In genomic region chr11:34359548-34359891, GRCh38 we compare ENCODE assay signal across 9 cellular contexts. TPM values are rescaled to one million over a fixed set of nuclear protein-coding genes. Genes with fewer than 3 reads are reported as not detected.
DNase-seq lines count a peak whose midpoint lies in the region; ATAC-seq and TF ChIP-seq lines count a peak whose summit lies in the region.
"Had no signal": no experiment of that assay in that cellular context is flagged by ENCODE, and none has a peak within 500 bp of the region (broad histone marks: within the 10 kb centered on the region; RNA-seq: fewer than 3 reads in every experiment).

No MANE protein-coding gene starts in this region.

- no peaks in the 10 kb centered on the region for H3K36me3 Mint-ChIP-seq in activated T-cell treated with anti-CD3 and anti-CD28 coated beads, Interleukin-2, amount 50 U/mL, for 4 hours (ENCODE audit: insufficient read depth)
- H3K36me3 Mint-ChIP-seq in WTC11: no peaks in the 10 kb centered on the region
- H3K36me3 Mint-ChIP-seq in immature natural killer cell: no peaks in the 10 kb centered on the region

- H3K27me3 Mint-ChIP-seq in activated T-cell treated with anti-CD3 and anti-CD28 coated beads, Interleukin-2, amount 50 U/mL, for 4 hours (ENCODE audit: low read depth): peaks cover 36% of the 10 kb centered on the region
- peaks cover 37% of the 10 kb centered on the region for H3K27me3 Mint-ChIP-seq in WTC11 (ENCODE audit: low read depth)
- H3K27me3 Mint-ChIP-seq in immature natural killer cell (ENCODE audit: low read depth in 3 of 3): peaks cover 12 to 30% (median 26%) of the 10 kb centered on the region in 3 donors

- CTCF ChIA-PET in WTC11 (lab: Charles Lee): no interaction called here

- peak overlapping the region in 1 of 2 donors; percentile 70 for H3K27ac ChIP-seq in thoracic aorta
- H3K27ac ChIP-seq: SJSA1 had no signal

- no peaks in the 10 kb centered on the region for H3K36me3 ChIP-seq in thoracic aorta
- H3K36me3 ChIP-seq: SJSA1 had no signal

- H3K27ac Mint-ChIP-seq in WTC11 (no peak overlapping the region), immature natural killer cell (peak overlapping the region in 1 of 6 donors; percentile 18)

- TF ChIP-seq CTCF in WTC11 (IDR thresholded peaks at IDR 0.05) (peak; percentile 10; the same call in 1 of the 2 replicates), thoracic aorta (IDR thresholded peaks at IDR 0.05) (peak; percentile 17)

- no peaks in the 10 kb centered on the region for H3K27me3 ChIP-seq in thoracic aorta (replicated peaks; ENCODE audit: insufficient read depth)

- H3K4me3 Mint-ChIP-seq in activated T-cell treated with anti-CD3 and anti-CD28 coated beads, Interleukin-2, amount 50 U/mL, for 4 hours: peak overlapping the region; percentile 87
- H3K4me3 Mint-ChIP-seq in WTC11: peak overlapping the region; percentile 85
- peak overlapping the region; percentile 85 to 92 (median 89) for H3K4me3 Mint-ChIP-seq in immature natural killer cell

- DNase-seq in activated T-cell treated with anti-CD3 and anti-CD28 coated beads, Interleukin-2, amount 50 U/mL, for 4 hours: peak; percentile 20
- no peak for DNase-seq in activated T-cell treated with anti-CD3 and anti-CD28 coated beads, Interleukin-2, amount 50 U/mL, for 48 hours
- DNase-seq in WTC11 (ENCODE audit: low spot score) (no peak), immature natural killer cell (no peak), thoracic aorta (ENCODE audit: low spot score) (no peak), putamen (ENCODE audit: low spot score) (no peak)

- H3K4me1 Mint-ChIP-seq in activated T-cell treated with anti-CD3 and anti-CD28 coated beads, Interleukin-2, amount 50 U/mL, for 4 hours (ENCODE audit: low read depth): peaks cover 28% of the 10 kb centered on the region
- H3K4me1 Mint-ChIP-seq in WTC11 (peaks cover 22% of the 10 kb centered on the region), immature natural killer cell (peaks cover 23 to 29% of the 10 kb centered on the region in 2 donors)

- H3K4me3 ChIP-seq in thoracic aorta: peak overlapping the region; percentile 84

- no peaks in the 10 kb centered on the region for H3K9me3 Mint-ChIP-seq in activated T-cell treated with anti-CD3 and anti-CD28 coated beads, Interleukin-2, amount 50 U/mL, for 4 hours
- H3K9me3 Mint-ChIP-seq in WTC11 (no peaks in the 10 kb centered on the region), immature natural killer cell (no peaks in the 10 kb centered on the region)

- peaks cover 4 to 22% of the 10 kb centered on the region in 2 donors for H3K4me1 ChIP-seq in thoracic aorta (ENCODE audit: control insufficient read depth in 1 of 2, low read depth in 2 of 2)

- POLR2A ChIA-PET in WTC11 (lab: Charles Lee): no interaction called here

- no peak for ATAC-seq in activated T-cell treated with anti-CD3 and anti-CD28 coated beads, Interleukin-2, amount 50 U/mL, for 4 hours
- ATAC-seq in WTC11 (no peak), thoracic aorta (ENCODE audit: insufficient number of reproducible peaks, low FRiP score, low read depth) (no peak), HG03565 (IDR thresholded peaks at IDR 0.05; ENCODE audit: unreplicated experiment) (no peak), GM21447 (IDR thresholded peaks at IDR 0.05; ENCODE audit: unreplicated experiment) (no peak)

- no peaks in the 10 kb centered on the region for H3K9me3 ChIP-seq in thoracic aorta
- H3K9me3 ChIP-seq: SJSA1 had no signal

TF ChIP-seq in WTC11, 78 proteins besides CTCF, POLR2A, EP300 and RAD21:
- no peak for TF ChIP-seq JAZF1 (CRISPR knock-in tag; IDR thresholded peaks at IDR 0.05)
- TF ChIP-seq AFF4 (CRISPR knock-in tag; IDR thresholded peaks at IDR 0.05; ENCODE audit: borderline replicate concordance): no peak
- no peak for TF ChIP-seq NFATC4 (CRISPR knock-in tag; IDR thresholded peaks at IDR 0.05)
- TF ChIP-seq, protein P1, sequence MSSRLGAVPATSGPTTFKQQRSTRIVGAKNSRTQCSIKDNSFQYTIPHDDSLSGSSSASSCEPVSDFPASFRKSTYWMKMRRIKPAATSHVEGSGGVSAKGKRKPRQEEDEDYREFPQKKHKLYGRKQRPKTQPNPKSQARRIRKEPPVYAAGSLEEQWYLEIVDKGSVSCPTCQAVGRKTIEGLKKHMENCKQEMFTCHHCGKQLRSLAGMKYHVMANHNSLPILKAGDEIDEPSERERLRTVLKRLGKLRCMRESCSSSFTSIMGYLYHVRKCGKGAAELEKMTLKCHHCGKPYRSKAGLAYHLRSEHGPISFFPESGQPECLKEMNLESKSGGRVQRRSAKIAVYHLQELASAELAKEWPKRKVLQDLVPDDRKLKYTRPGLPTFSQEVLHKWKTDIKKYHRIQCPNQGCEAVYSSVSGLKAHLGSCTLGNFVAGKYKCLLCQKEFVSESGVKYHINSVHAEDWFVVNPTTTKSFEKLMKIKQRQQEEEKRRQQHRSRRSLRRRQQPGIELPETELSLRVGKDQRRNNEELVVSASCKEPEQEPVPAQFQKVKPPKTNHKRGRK (CRISPR knock-in tag; IDR thresholded peaks at IDR 0.05; ENCODE audit: borderline replicate concordance): no peak
- TF ChIP-seq OVOL2 (CRISPR knock-in tag; IDR thresholded peaks at IDR 0.05; ENCODE audit: borderline replicate concordance): no peak
- TF ChIP-seq ZBTB43 (CRISPR knock-in tag; IDR thresholded peaks at IDR 0.05): no peak

RNA-seq across cellular contexts. Expression of gene ABTB2, which starts 1.7 kb away (rescaled TPM):
- total RNA-seq in activated T-cell treated with anti-CD3 and anti-CD28 coated beads, Interleukin-2, amount 50 U/mL, for 4 hours: 1 to 10 TPM; 7.7 to 9.0 (median 8.6) TPM
- total RNA-seq in WTC11 (2021) (7.9 to 12.8 TPM (median 8.4 TPM) in 3 replicates), thoracic aorta (10 to 100 TPM; 12.3 to 31.0 TPM)
- under 1 TPM in 1 of 3 donors, not detected in 2; 0.56 TPM for polyA plus RNA-seq in immature natural killer cell
